In the genomic region with DNA sequence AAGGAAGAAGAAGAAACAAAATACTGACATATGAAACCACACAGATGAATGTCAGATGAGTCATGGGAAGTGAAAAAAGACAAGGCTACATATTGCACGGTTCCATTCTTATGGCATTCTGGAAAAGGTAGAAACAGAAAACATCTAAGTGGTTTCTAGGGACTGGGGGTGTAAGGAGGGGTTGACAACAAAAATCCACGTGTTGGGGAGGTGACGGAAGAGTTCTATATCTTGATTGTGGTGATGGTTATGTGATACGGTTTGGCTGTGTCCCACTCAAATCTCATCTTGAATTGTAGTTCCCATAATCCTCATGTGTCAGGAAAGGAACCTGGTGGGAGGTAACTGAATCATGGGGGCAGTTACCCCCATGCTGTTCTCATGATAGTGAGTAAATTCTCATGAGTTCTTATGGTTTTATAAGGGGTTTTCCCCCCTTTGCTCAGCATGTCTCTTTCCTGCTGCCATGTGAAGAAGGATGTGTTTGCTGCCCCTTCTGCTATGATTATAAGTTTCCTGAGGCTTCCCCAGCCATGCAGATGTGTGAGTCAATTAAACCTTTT, we compare ENCODE assay signal across 9 cellular contexts. TPM values are rescaled to one million over a fixed set of nuclear protein-coding genes. Genes with fewer than 3 reads are reported as not detected.
A peak's percentile ranks its signal among the peaks of the same experiment; 100 is the strongest.
DNase-seq lines count a peak whose midpoint lies in the region; ATAC-seq, FAIRE-seq and TF ChIP-seq lines count a peak whose summit lies in the region.
"Had no signal": no experiment of that assay in that cellular context is flagged by ENCODE, and none has a peak within 500 bp of the region (broad histone marks: within the 10 kb centered on the region; RNA-seq: fewer than 3 reads in every experiment).

No MANE protein-coding gene starts in this region.

- H3K79me2 ChIP-seq in OCI-LY7 (ENCODE audit: insufficient read depth, low read depth, low read length), result no peaks in the 10 kb centered on the region

- no peaks in the 10 kb centered on the region for H3K36me3 ChIP-seq in OCI-LY7 (ENCODE audit: insufficient read depth, low read length)

- peaks cover 6 to 7% of the 10 kb centered on the region in 2 donors for H3K9me3 Mint-ChIP-seq in activated T-cell treated with anti-CD3 and anti-CD28 coated beads, Interleukin-2, amount 50 U/mL, for 72 hours

- peak overlapping the region; percentile 9 for H3K27ac Mint-ChIP-seq in activated T-cell treated with anti-CD3 and anti-CD28 coated beads, Interleukin-2, amount 50 U/mL, for 72 hours

- peaks cover 12% of the 10 kb centered on the region for H3K4me1 ChIP-seq in OCI-LY7 (ENCODE audit: insufficient read depth, low read length, poor library complexity, severe bottlenecking)

- peak; percentile 72 to 76 for ATAC-seq in activated T-cell treated with anti-CD3 and anti-CD28 coated beads, Interleukin-2, amount 50 U/mL, for 72 hours (replicated peaks in 1 of 2)
- ATAC-seq in GM19452 (IDR thresholded peaks at IDR 0.05; ENCODE audit: unreplicated experiment), result no peak
- no peak for ATAC-seq in GM18870 (IDR thresholded peaks at IDR 0.05; ENCODE audit: unreplicated experiment)

- no TSS peak for BruUV-seq in OCI-LY7 (replicated peaks; lab: Mats Ljungman, UMichigan)

- peak overlapping the region in 1 of 2 donors; percentile 27 for H3K4me3 Mint-ChIP-seq in activated T-cell treated with anti-CD3 and anti-CD28 coated beads, Interleukin-2, amount 50 U/mL, for 72 hours

- no peak for TF ChIP-seq CTCF in OCI-LY7 (conservative IDR thresholded peaks at IDR 0.05; ENCODE audit: low read length)

- no peak for FAIRE-seq in HTR-8/SVneo (lab: Jason Lieb, UNC)

- intact Hi-C loops in OCI-LY7 (cut with micrococcal nuclease; ENCODE audit: unreplicated experiment), result no loop called here

- H2AFZ ChIP-seq in OCI-LY7 (ENCODE audit: low read length), result no peak overlapping the region

- no peak overlapping the region for H3K27ac ChIP-seq in OCI-LY7 (ENCODE audit: low read depth, low read length, poor library complexity, severe bottlenecking)

- CTCF ChIA-PET in OCI-LY7 (lab: Charles Lee; ENCODE audit: unreplicated experiment), result no interaction called here

- H3K36me3 Mint-ChIP-seq in activated T-cell treated with anti-CD3 and anti-CD28 coated beads, Interleukin-2, amount 50 U/mL, for 72 hours (ENCODE audit: insufficient read depth in 2 of 2), result peaks cover 11 to 13% of the 10 kb centered on the region in 2 donors

- H3K9me3 ChIP-seq in OCI-LY7 (ENCODE audit: low read length), result no peaks in the 10 kb centered on the region

- peaks cover 23% of the 10 kb centered on the region for H3K4me1 Mint-ChIP-seq in activated T-cell treated with anti-CD3 and anti-CD28 coated beads, Interleukin-2, amount 50 U/mL, for 72 hours (ENCODE audit: low read depth)

- no peaks in the 10 kb centered on the region for H3K27me3 Mint-ChIP-seq in activated T-cell treated with anti-CD3 and anti-CD28 coated beads, Interleukin-2, amount 50 U/mL, for 72 hours (ENCODE audit: low read depth)

- POLR2A ChIA-PET in OCI-LY7 (lab: Charles Lee), result no interaction called here

- no peaks in the 10 kb centered on the region for H3K9me2 ChIP-seq in OCI-LY7 (ENCODE audit: insufficient read depth, low read length)

- no peak overlapping the region for H3K4me2 ChIP-seq in OCI-LY7 (ENCODE audit: low read length)

- peak; percentile 45 for DNase-seq in AG20443 (ENCODE audit: low spot score)
- peak; percentile 40 for DNase-seq in HTR-8/SVneo (ENCODE audit: insufficient read length, low spot score)
- DNase-seq in activated T-cell treated with anti-CD3 and anti-CD28 coated beads, Interleukin-2, amount 50 U/mL, for 72 hours, result peak; percentile 28 to 40
- DNase-seq in kidney tubule cell (ENCODE audit: low spot score), result peak; percentile 94
- DNase-seq in amygdala (lab: John Stamatoyannopoulos, UW), result no peak
- no peak for DNase-seq in OCI-LY7 (ENCODE audit: low spot score)
- DNase-seq: NCI-H446 treated with DMSO at 0.1 percent for 48 hours had no signal

- no peaks in the 10 kb centered on the region for H4K20me1 ChIP-seq in OCI-LY7 (ENCODE audit: insufficient read depth, low read length)

- H3K4me3 ChIP-seq in OCI-LY7 (ENCODE audit: low read depth, low read length, poor library complexity, severe bottlenecking), result no peak overlapping the region

RNA-seq across cellular contexts. Expression of a gene that starts 6.4 kb away (rescaled TPM):
- 10 to 100 TPM; 38.0 to 46.3 TPM for total RNA-seq in activated T-cell treated with anti-CD3 and anti-CD28 coated beads, Interleukin-2, amount 50 U/mL, for 72 hours
- total RNA-seq in OCI-LY7 (2014; rRNA removed; shearing (Covaris generic)), result 24.2 and 29.9 TPM in 2 replicates
- total RNA-seq in OCI-LY7 (2022), result 47.0 and 49.0 TPM in 2 replicates

Comparison
In these comparisons a context has a peak if more than half of its experiments do, and no peak if none do; other contexts are left out.
1. DNase-seq: peak in AG20443 (single experiment), HTR-8/SVneo (single experiment), activated T-cell treated with anti-CD3 and anti-CD28 coated beads, Interleukin-2, amount 50 U/mL, for 72 hours (2 of 2) and kidney tubule cell (single experiment); none in amygdala (0 of 56) and OCI-LY7 (single experiment).
2. ATAC-seq: peak in activated T-cell treated with anti-CD3 and anti-CD28 coated beads, Interleukin-2, amount 50 U/mL, for 72 hours (2 of 2); none in GM19452 (single experiment) and GM18870 (single experiment).